Comparison of ENCODE assay signal across 7 cellular contexts in the genomic region with DNA sequence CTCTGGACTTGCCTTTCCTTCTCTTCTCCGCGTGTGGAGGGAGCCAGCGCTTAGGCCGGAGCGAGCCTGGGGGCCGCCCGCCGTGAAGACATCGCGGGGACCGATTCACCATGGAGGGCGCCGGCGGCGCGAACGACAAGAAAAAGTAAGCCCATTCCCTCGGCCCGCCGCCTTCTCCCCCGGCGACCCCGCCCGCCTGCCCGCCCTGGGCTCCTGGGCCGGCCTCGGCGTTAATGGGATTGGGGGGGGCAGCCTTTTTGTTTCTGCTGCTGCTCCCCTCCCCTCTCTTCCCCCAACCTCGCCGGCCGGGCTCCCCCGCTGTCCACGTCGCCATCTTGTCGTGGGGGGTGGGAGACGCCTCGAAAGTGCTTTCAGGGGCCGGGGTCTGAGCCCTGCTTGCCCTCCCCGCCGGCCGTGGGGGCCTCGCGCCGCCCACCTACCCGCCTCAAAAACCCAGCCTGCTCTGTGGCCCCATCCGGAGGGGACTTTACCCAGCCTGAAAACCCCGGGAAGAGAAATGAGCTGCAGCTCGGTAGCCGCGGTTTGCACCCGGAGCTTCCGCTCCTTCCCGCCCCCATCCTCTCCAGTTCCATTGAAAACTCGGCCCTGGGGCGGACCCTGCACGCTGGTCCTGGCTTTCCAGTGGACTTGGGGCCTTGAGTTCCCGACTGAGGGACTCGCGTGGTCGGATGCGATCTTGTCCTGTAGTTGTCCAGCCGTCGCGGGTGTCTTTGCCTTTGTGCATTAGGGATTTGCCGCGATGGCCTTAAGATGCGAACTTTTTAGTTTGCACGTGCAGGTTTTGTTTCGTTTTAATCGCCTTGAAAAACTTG. TPM values are rescaled to one million over a fixed set of nuclear protein-coding genes. Genes with fewer than 3 reads are reported as not detected.
DNase-seq lines count a peak whose midpoint lies in the region; ATAC-seq and TF ChIP-seq lines count a peak whose summit lies in the region.

No MANE protein-coding gene starts in this region.

- no peaks in the 10 kb centered on the region for H3K36me3 ChIP-seq in right lobe of liver

- no peak for TF ChIP-seq POLR2A in GM18505 (IDR thresholded peaks at IDR 0.05; ENCODE audit: borderline replicate concordance, extremely low read depth, insufficient read depth, insufficient read length)
- no peak for TF ChIP-seq POLR2A in right lobe of liver (IDR thresholded peaks at IDR 0.05)

- no peaks in the 10 kb centered on the region for H3K27me3 ChIP-seq in right lobe of liver

- TF ChIP-seq CTCF in right lobe of liver (IDR thresholded peaks at IDR 0.05): no peak

- H3K9me3 Mint-ChIP-seq in activated CD4-positive, alpha-beta T cell treated with anti-CD3 and anti-CD28 coated beads, Interleukin-2, amount 10 ng/mL, durations not matched to agents 24 days and 14 days: peaks cover 3% of the 10 kb centered on the region
- no peaks in the 10 kb centered on the region for H3K9me3 Mint-ChIP-seq in dendritic cell treated with granulocyte-macrophage colony-stimulating factor and Interleukin-4, amounts not matched to agents 40 ng/mL and 50 ng/mL, for 4 days

- H3K4me3 Mint-ChIP-seq in activated CD4-positive, alpha-beta T cell treated with anti-CD3 and anti-CD28 coated beads, Interleukin-2, amount 10 ng/mL, durations not matched to agents 24 days and 14 days: peak overlapping the region; percentile 88
- peak overlapping the region; percentile 97 for H3K4me3 Mint-ChIP-seq in dendritic cell treated with granulocyte-macrophage colony-stimulating factor and Interleukin-4, amounts not matched to agents 40 ng/mL and 50 ng/mL, for 4 days

- H3K4me1 Mint-ChIP-seq in activated CD4-positive, alpha-beta T cell treated with anti-CD3 and anti-CD28 coated beads, Interleukin-2, amount 10 ng/mL, durations not matched to agents 24 days and 14 days: peaks cover 45% of the 10 kb centered on the region
- H3K4me1 Mint-ChIP-seq in dendritic cell treated with granulocyte-macrophage colony-stimulating factor and Interleukin-4, amounts not matched to agents 40 ng/mL and 50 ng/mL, for 4 days (ENCODE audit: low read depth): peaks cover 30% of the 10 kb centered on the region

- peaks cover 0 to 5% (median 0%) of the 10 kb centered on the region in 4 donors for H3K9me3 ChIP-seq in right lobe of liver

- H3K4me3 ChIP-seq in right lobe of liver: peak overlapping the region; percentile 87 to 90 (median 90)

- H3K27me3 Mint-ChIP-seq in activated CD4-positive, alpha-beta T cell treated with anti-CD3 and anti-CD28 coated beads, Interleukin-2, amount 10 ng/mL, durations not matched to agents 24 days and 14 days: peaks cover 3% of the 10 kb centered on the region
- no peaks in the 10 kb centered on the region for H3K27me3 Mint-ChIP-seq in dendritic cell treated with granulocyte-macrophage colony-stimulating factor and Interleukin-4, amounts not matched to agents 40 ng/mL and 50 ng/mL, for 4 days

- intact Hi-C loops in activated CD4-positive, alpha-beta T cell treated with anti-CD3 and anti-CD28 coated beads, Interleukin-2, amount 10 ng/mL, durations not matched to agents 24 days and 14 days (cut with micrococcal nuclease): loop anchor here (1.0 to 5.0 kb wide), 9 partner anchors 25 to 364 kb away; partner anchors contain the start of gene SNAPC1
- intact Hi-C loops in dendritic cell treated with granulocyte-macrophage colony-stimulating factor and Interleukin-4, amounts not matched to agents 40 ng/mL and 50 ng/mL, for 4 days (cut with micrococcal nuclease): loop anchor here (1.0 to 5.0 kb wide), 7 partner anchors 34 to 1449 kb away; partner anchors contain the start of gene PPM1A
- intact Hi-C loops in right lobe of liver (cut with DNase I): no loop called here

- H3K4me1 ChIP-seq in right lobe of liver: peaks cover 0 to 44% (median 2%) of the 10 kb centered on the region in 4 donors

- H3K27ac ChIP-seq in right lobe of liver: peak overlapping the region; percentile 96 to 100 (median 97)

- peak overlapping the region; percentile 99 for H3K27ac Mint-ChIP-seq in activated CD4-positive, alpha-beta T cell treated with anti-CD3 and anti-CD28 coated beads, Interleukin-2, amount 10 ng/mL, durations not matched to agents 24 days and 14 days
- H3K27ac Mint-ChIP-seq in dendritic cell treated with granulocyte-macrophage colony-stimulating factor and Interleukin-4, amounts not matched to agents 40 ng/mL and 50 ng/mL, for 4 days: peak overlapping the region; percentile 97

- peaks cover 39% of the 10 kb centered on the region for H3K36me3 Mint-ChIP-seq in activated CD4-positive, alpha-beta T cell treated with anti-CD3 and anti-CD28 coated beads, Interleukin-2, amount 10 ng/mL, durations not matched to agents 24 days and 14 days (ENCODE audit: low read depth)
- peaks cover 44% of the 10 kb centered on the region for H3K36me3 Mint-ChIP-seq in dendritic cell treated with granulocyte-macrophage colony-stimulating factor and Interleukin-4, amounts not matched to agents 40 ng/mL and 50 ng/mL, for 4 days (ENCODE audit: low read depth)

- 0% methylated on average over 16 of the region's 70 CpGs for WGBS in right lobe of liver (ENCODE audit: insufficient coverage, low coverage, low lambda C conversion rate, missing lambda C conversion rate)

- ATAC-seq in GM18505 (IDR thresholded peaks at IDR 0.05; ENCODE audit: unreplicated experiment) (peak; percentile 7), HG03039 (IDR thresholded peaks at IDR 0.05; ENCODE audit: unreplicated experiment) (peak; percentile 7), right lobe of liver (peak; percentile 29 to 57 (median 44))

- DNase-seq in NCI-H510A (lab: John Stamatoyannopoulos, UW) (peak; percentile 46), right lobe of liver (peak; percentile 65 to 82 (median 75))
- DNase-seq in activated CD4-positive, alpha-beta T cell treated with anti-CD3 and anti-CD28 coated beads, Interleukin-2, amount 10 ng/mL, durations not matched to agents 24 days and 14 days: peak; percentile 89
- DNase-seq in stimulated activated CD4-positive, alpha-beta T cell treated with anti-CD3 and anti-CD28 coated beads, Interleukin-4, amount 100 ng/mL, for 48 hours (ENCODE audit: low read depth in 2 of 2): peak; percentile 42 to 47

RNA-seq across cellular contexts. Expression of gene HIF1A, which starts 0.6 kb away (rescaled TPM):
- 175 and 181 TPM in 2 replicates for total RNA-seq in activated CD4-positive, alpha-beta T cell treated with anti-CD3 and anti-CD28 coated beads, Interleukin-2, amount 10 ng/mL, durations not matched to agents 24 days and 14 days
- total RNA-seq in right lobe of liver: 100 to 1,000 TPM in 1 of 6 experiments, 10 to 100 TPM in 5; 15.9 to 117 (median 31.9) TPM

Comparison
In these comparisons a context has a peak if more than half of its experiments do, and no peak if none do; other contexts are left out.
1. Peak in every context shown above with its lines: DNase-seq, ATAC-seq, H3K4me3 ChIP-seq and H3K27ac ChIP-seq.
2. intact Hi-C loops: an anchor here in activated CD4-positive, alpha-beta T cell treated with anti-CD3 and anti-CD28 coated beads, Interleukin-2, amount 10 ng/mL, durations not matched to agents 24 days and 14 days (1.0 to 5.0 kb wide) and dendritic cell treated with granulocyte-macrophage colony-stimulating factor and Interleukin-4, amounts not matched to agents 40 ng/mL and 50 ng/mL, for 4 days (1.0 to 5.0 kb wide); none called in right lobe of liver.